Comparison of ENCODE assay signal across 15 cellular contexts in genomic region chr2:98736464-98736889, GRCh38. TPM values are rescaled to one million over a fixed set of nuclear protein-coding genes. Genes with fewer than 3 reads are reported as not detected.
A peak's percentile ranks its signal among the peaks of the same experiment; 100 is the strongest.
DNase-seq lines count a peak whose midpoint lies in the region; ATAC-seq and TF ChIP-seq lines count a peak whose summit lies in the region.
"Had no signal": no experiment of that assay in that cellular context is flagged by ENCODE, and none has a peak within 500 bp of the region (broad histone marks: within the 10 kb centered on the region; RNA-seq: fewer than 3 reads in every experiment).

No MANE protein-coding gene starts in this region.

- intact Hi-C loops in activated CD4-positive, alpha-beta T cell treated with anti-CD3 and anti-CD28 coated beads for 36 hours (cut with DNase I, micrococcal nuclease): loop anchor here (1.0 to 2.0 kb wide), 3 partner anchors 24 to 35 kb away; no protein-coding TSS in a partner anchor
- intact Hi-C loops in activated CD8-positive, alpha-beta T cell treated with anti-CD3 and anti-CD28 coated beads for 36 hours (cut with micrococcal nuclease): loop anchor here (10.0 kb wide), 1 partner anchor 98 kb away; no protein-coding TSS in a partner anchor

- POLR2A ChIA-PET in activated CD4-positive, alpha-beta T cell treated with anti-CD3 and anti-CD28 coated beads for 36 hours (lab: Charles Lee): no interaction called here
- POLR2A ChIA-PET in activated CD8-positive, alpha-beta T cell treated with anti-CD3 and anti-CD28 coated beads for 36 hours (lab: Charles Lee): interaction anchor here (0.7 to 9.7 kb wide), 6 partner anchors 12 to 38 kb away, joined by 3 to 85 read pairs (median 4); no protein-coding TSS in a partner anchor

- peaks cover 6% of the 10 kb centered on the region for H3K36me3 Mint-ChIP-seq in activated CD4-positive, alpha-beta T cell treated with anti-CD3 and anti-CD28 coated beads for 36 hours (ENCODE audit: low read depth)
- peaks cover 13% of the 10 kb centered on the region for H3K36me3 Mint-ChIP-seq in activated CD8-positive, alpha-beta T cell treated with anti-CD3 and anti-CD28 coated beads for 36 hours (ENCODE audit: low read depth)
- H3K36me3 Mint-ChIP-seq: brain had no signal

- ATAC-seq in activated CD4-positive, alpha-beta T cell treated with anti-CD3 and anti-CD28 coated beads for 36 hours: peak; percentile 87
- ATAC-seq in activated CD8-positive, alpha-beta T cell treated with anti-CD3 and anti-CD28 coated beads for 36 hours: peak; percentile 81
- ATAC-seq: gastroesophageal sphincter had no signal

- H3K27ac Mint-ChIP-seq in activated CD4-positive, alpha-beta T cell treated with anti-CD3 and anti-CD28 coated beads for 36 hours: peak overlapping the region; percentile 55
- H3K27ac Mint-ChIP-seq in activated CD8-positive, alpha-beta T cell treated with anti-CD3 and anti-CD28 coated beads for 36 hours: peak overlapping the region; percentile 86
- H3K27ac Mint-ChIP-seq: brain had no signal

- H3K4me3 ChIP-seq in fibroblast of mammary gland (ENCODE audit: control insufficient read depth, low read depth, low read length): no peak overlapping the region
- H3K4me3 ChIP-seq: gastroesophageal sphincter, suprapubic skin had no signal

- H3K4me1 Mint-ChIP-seq in activated CD4-positive, alpha-beta T cell treated with anti-CD3 and anti-CD28 coated beads for 36 hours: peaks cover 68% of the 10 kb centered on the region
- H3K4me1 Mint-ChIP-seq in activated CD8-positive, alpha-beta T cell treated with anti-CD3 and anti-CD28 coated beads for 36 hours (ENCODE audit: low read depth): peaks cover 74% of the 10 kb centered on the region

- H3K27me3 Mint-ChIP-seq in activated CD4-positive, alpha-beta T cell treated with anti-CD3 and anti-CD28 coated beads for 36 hours: no peaks in the 10 kb centered on the region
- H3K27me3 Mint-ChIP-seq in activated CD8-positive, alpha-beta T cell treated with anti-CD3 and anti-CD28 coated beads for 36 hours: no peaks in the 10 kb centered on the region

- TF ChIP-seq CTCF in activated CD8-positive, alpha-beta T cell treated with anti-CD3 and anti-CD28 coated beads for 36 hours (IDR thresholded peaks at IDR 0.05): no peak
- TF ChIP-seq CTCF in fibroblast of mammary gland (conservative IDR thresholded peaks at IDR 0.05; ENCODE audit: control insufficient read depth, insufficient read depth, low read depth, low read length): no peak

- DNase-seq in activated CD4-positive, alpha-beta T cell treated with anti-CD3 and anti-CD28 coated beads for 36 hours: peak; percentile 59
- DNase-seq in activated CD4-positive, alpha-beta T cell treated with anti-CD3 and anti-CD28 coated beads, Interleukin-2, amount 50 U/mL, for 48 hours: no peak
- DNase-seq in HS-5 (ENCODE audit: low read depth) (peak; percentile 49), fibroblast of mammary gland (ENCODE audit: low read depth) (peak; percentile 13), cerebellar nuclear complex (lab: John Stamatoyannopoulos, UW) (no peak), 8988T (no peak), NOMO-1 treated with dmso at 0.1 percent for 144 hours (lab: John Stamatoyannopoulos, UW; ENCODE audit: unreplicated experiment) (no peak)
- DNase-seq in activated CD8-positive, alpha-beta T cell treated with anti-CD3 and anti-CD28 coated beads for 36 hours: peak; percentile 64
- DNase-seq: Caco-2, occipital lobe, SHP77 treated with DMSO at 0.1 percent for 48 hours, small intestine had no signal

- H3K4me3 Mint-ChIP-seq in activated CD4-positive, alpha-beta T cell treated with anti-CD3 and anti-CD28 coated beads for 36 hours: peak overlapping the region; percentile 34
- peak overlapping the region; percentile 45 for H3K4me3 Mint-ChIP-seq in activated CD8-positive, alpha-beta T cell treated with anti-CD3 and anti-CD28 coated beads for 36 hours
- H3K4me3 Mint-ChIP-seq: brain had no signal

- CTCF ChIA-PET in activated CD4-positive, alpha-beta T cell treated with anti-CD3 and anti-CD28 coated beads for 36 hours (lab: Charles Lee): interaction anchor here (0.6 to 2.4 kb wide), 8 partner anchors 11 to 645 kb away, joined by 3 to 10 read pairs (median 4); no protein-coding TSS in a partner anchor
- CTCF ChIA-PET in activated CD8-positive, alpha-beta T cell treated with anti-CD3 and anti-CD28 coated beads for 36 hours (lab: Charles Lee): interaction anchor here (0.9 to 1.9 kb wide), 5 partner anchors 19 to 87 kb away, joined by 3 to 5 read pairs (median 3); no protein-coding TSS in a partner anchor

- H3K9me3 Mint-ChIP-seq in activated CD4-positive, alpha-beta T cell treated with anti-CD3 and anti-CD28 coated beads for 36 hours (ENCODE audit: low read depth): peaks cover 4% of the 10 kb centered on the region
- peaks cover 12% of the 10 kb centered on the region for H3K9me3 Mint-ChIP-seq in activated CD8-positive, alpha-beta T cell treated with anti-CD3 and anti-CD28 coated beads for 36 hours

RNA-seq across cellular contexts. Expression of gene MGAT4A, which starts 5.5 kb away (rescaled TPM):
- 10 to 100 TPM; 49.4 to 67.5 TPM for total RNA-seq in activated CD4-positive, alpha-beta T cell treated with anti-CD3 and anti-CD28 coated beads for 36 hours
- 10 to 100 TPM; 57.6 to 59.0 TPM for total RNA-seq in activated CD8-positive, alpha-beta T cell treated with anti-CD3 and anti-CD28 coated beads for 36 hours

Comparison
In these comparisons a context has a peak if more than half of its experiments do, and no peak if none do; other contexts are left out.
1. DNase-seq: peak in activated CD4-positive, alpha-beta T cell treated with anti-CD3 and anti-CD28 coated beads for 36 hours (single experiment), HS-5 (single experiment), activated CD8-positive, alpha-beta T cell treated with anti-CD3 and anti-CD28 coated beads for 36 hours (single experiment) and fibroblast of mammary gland (single experiment); none in activated CD4-positive, alpha-beta T cell treated with anti-CD3 and anti-CD28 coated beads, Interleukin-2, amount 50 U/mL, for 48 hours (0 of 2), cerebellar nuclear complex (0 of 2), 8988T (single experiment) and NOMO-1 treated with dmso at 0.1 percent for 144 hours (single experiment).